Comparison of ENCODE assay signal across 10 cellular contexts in genomic region chr21:16533692-16534407, GRCh38.
A peak's percentile ranks its signal among the peaks of the same experiment; 100 is the strongest.
DNase-seq lines count a peak whose midpoint lies in the region; ATAC-seq and TF ChIP-seq lines count a peak whose summit lies in the region.
"Had no signal": no experiment of that assay in that cellular context is flagged by ENCODE, and none has a peak within 500 bp of the region (broad histone marks: within the 10 kb centered on the region; RNA-seq: fewer than 3 reads in every experiment).

No MANE protein-coding gene starts in this region.

- ATAC-seq in GM18870 (IDR thresholded peaks at IDR 0.05; ENCODE audit: unreplicated experiment): no peak
- no peak for ATAC-seq in HG03342 (IDR thresholded peaks at IDR 0.05; ENCODE audit: unreplicated experiment)

- H3K27me3 ChIP-seq in esophagus (ENCODE audit: control insufficient read depth in 1 of 2, insufficient read depth in 2 of 2, low read length in 2 of 2): no peaks in the 10 kb centered on the region
- no peaks in the 10 kb centered on the region for H3K27me3 ChIP-seq in uterus

- H3K4me3 ChIP-seq in esophagus (ENCODE audit: low read depth in 1 of 2, low read length in 2 of 2): peak overlapping the region in 1 of 2 donors; percentile 55
- peak overlapping the region; percentile 21 to 37 for H3K4me3 ChIP-seq in uterus

- intact Hi-C loops in uterus (cut with DNase I; ENCODE audit: low total_unique reads): no loop called here

- H3K36me3 ChIP-seq in esophagus (ENCODE audit: control insufficient read depth in 2 of 2, insufficient read depth in 2 of 2, low read length in 1 of 2) (no peaks in the 10 kb centered on the region), uterus (no peaks in the 10 kb centered on the region)

- H3K9me3 ChIP-seq in esophagus (ENCODE audit: control insufficient read depth in 2 of 2, insufficient read depth in 1 of 2, low read depth in 1 of 2, low read length in 1 of 2): no peaks in the 10 kb centered on the region
- no peaks in the 10 kb centered on the region for H3K9me3 ChIP-seq in uterus

- H3K27ac ChIP-seq in esophagus (ENCODE audit: low read depth in 2 of 2, low read length in 1 of 2) (peak overlapping the region; percentile 80 to 91), uterus (peak overlapping the region; percentile 84 to 88)

- DNase-seq in NCI-H82 (lab: John Stamatoyannopoulos, UW) (peak; percentile 10), NCI-H82 treated with DMSO at 0.1 percent for 48 hours (lab: John Stamatoyannopoulos, UW; ENCODE audit: unreplicated experiment) (no peak), myocyte (ENCODE audit: low read depth) (peak; percentile 33), uterus (no peak), SHP77 treated with DMSO at 0.1 percent for 48 hours (lab: John Stamatoyannopoulos, UW) (no peak)
- DNase-seq: amniotic stem cell; stimulated activated CD4-positive, alpha-beta T cell treated with anti-CD3 and anti-CD28 coated beads, Interleukin-2, amount 100 ng/mL, for 24 hours had no signal

- H3K4me1 ChIP-seq in esophagus (ENCODE audit: control insufficient read depth in 2 of 2, insufficient read depth in 2 of 2, low read length in 1 of 2): peaks cover 2% of the 10 kb centered on the region in 2 donors
- H3K4me1 ChIP-seq in uterus: no peaks in the 10 kb centered on the region

- WGBS in esophagus, 2 donors: 30 to 41% methylated on average over 9 of the region's 9 CpGs

- TF ChIP-seq POLR2A in uterus (IDR thresholded peaks at IDR 0.05): no peak

- no peak for TF ChIP-seq CTCF in uterus (IDR thresholded peaks at IDR 0.05)

Comparison
In these comparisons a context has a peak if more than half of its experiments do, and no peak if none do; other contexts are left out.
1. DNase-seq: peak in NCI-H82 (single experiment) and myocyte (single experiment); none in NCI-H82 treated with DMSO at 0.1 percent for 48 hours (single experiment), uterus (0 of 2) and SHP77 treated with DMSO at 0.1 percent for 48 hours (single experiment).